1 cellular context compared by ENCODE assay signal in genomic region chr17:43170140-43170765, GRCh38.
TF ChIP-seq lines count a peak whose summit lies in the region.

No MANE protein-coding gene starts in this region.

TF ChIP-seq in K562, 482 proteins besides CTCF, POLR2A, EP300 and RAD21 (continued from another document and continues in another):
- TF ChIP-seq ATF3 (IDR thresholded peaks at IDR 0.05) (peak; percentile 89), ATF3 (CRISPR knock-in tag; conservative IDR thresholded peaks at IDR 0.05) (0 out of 2 replicates have a peak, but pooled peaks have one; percentile 16), TRIM25 (IDR thresholded peaks at IDR 0.05; ENCODE audit: borderline replicate concordance) (no peak), TOE1 (IDR thresholded peaks at IDR 0.05; ENCODE audit: borderline replicate concordance) (peak; percentile 23; the same call in 1 of the 2 replicates), TOE1 (CRISPR knock-in tag; IDR thresholded peaks at IDR 0.05; ENCODE audit: borderline replicate concordance, low read depth) (no peak), ZNF77 (CRISPR knock-in tag; IDR thresholded peaks at IDR 0.05) (no peak), ETV6 (IDR thresholded peaks at IDR 0.05; ENCODE audit: borderline replicate concordance in 1 of 2, low read depth in 2 of 2, low read length in 1 of 2) (0 out of 4 replicates have a peak, but pooled peaks of 1 of the 2 experiments have one; percentile 30), ETV6 (CRISPR knock-in tag; IDR thresholded peaks at IDR 0.05; ENCODE audit: borderline replicate concordance) (no peak), SP2 (IDR thresholded peaks at IDR 0.05; ENCODE audit: extremely low read depth, low read depth, low read length, poor library complexity, severe bottlenecking) (peak; percentile 15), NFYB (IDR thresholded peaks at IDR 0.05; ENCODE audit: extremely low read depth, insufficient read length) (peak; percentile 31), MLLT1 (IDR thresholded peaks at IDR 0.05) (peak in 1 of 2 experiments; percentile 74; a peak in 2 of 4 replicates), CSDE1 (IDR thresholded peaks at IDR 0.05) (peak in 1 of 2 experiments; percentile 83; a peak in 1 of 4 replicates), ZNF398 (CRISPR knock-in tag; IDR thresholded peaks at IDR 0.05) (no peak), MXI1 (IDR thresholded peaks at IDR 0.05; ENCODE audit: low read depth, low read length) (peak; percentile 86), TBP (optimal IDR thresholded peaks at IDR 0.05; ENCODE audit: low read depth, low read length) (peak; percentile 55), ARID3A (IDR thresholded peaks at IDR 0.05; ENCODE audit: borderline replicate concordance, low read depth, low read length) (0 out of 2 replicates have a peak, but pooled peaks have one; percentile 37), ZNF217 (CRISPR knock-in tag; IDR thresholded peaks at IDR 0.05) (no peak), MAFK (IDR thresholded peaks at IDR 0.05; ENCODE audit: low read length) (peak; percentile 27; the same call in 1 of the 2 replicates), YY1 (IDR thresholded peaks at IDR 0.05; ENCODE audit: borderline replicate concordance in 1 of 3, control insufficient read depth in 1 of 3, extremely low read depth in 1 of 3, insufficient read depth in 3 of 3, insufficient read length in 1 of 3, insufficient replicate concordance in 2 of 3, low read depth in 1 of 3, low read length in 2 of 3) (peak in 1 of 3 experiments; percentile 8), CBX2 (IDR thresholded peaks at IDR 0.05; ENCODE audit: insufficient read depth, low read length, poor library complexity, severe bottlenecking) (no peak), SP1 (CRISPR knock-in tag; IDR thresholded peaks at IDR 0.05) (peak; percentile 53), ZNF79 (CRISPR knock-in tag; IDR thresholded peaks at IDR 0.05; ENCODE audit: low read depth) (no peak), SMARCE1 (IDR thresholded peaks at IDR 0.05) (0 out of 2 replicates have a peak, but pooled peaks have one; percentile 12), SIN3B (IDR thresholded peaks at IDR 0.05; ENCODE audit: low read depth) (peak; percentile 60), MYC (IDR thresholded peaks at IDR 0.05; ENCODE audit: low read depth, low read length) (peak; percentile 59; the same call in 1 of the 2 replicates), MYC (CRISPR knock-in tag; IDR thresholded peaks at IDR 0.05; ENCODE audit: borderline replicate concordance, low read depth) (no peak), CREM (IDR thresholded peaks at IDR 0.05; ENCODE audit: low read depth) (peak; percentile 98), FOS (IDR thresholded peaks at IDR 0.05; ENCODE audit: extremely low read depth, insufficient read length) (peak; percentile 64), HOMEZ (CRISPR knock-in tag; IDR thresholded peaks at IDR 0.05) (no peak), SIX5 (IDR thresholded peaks at IDR 0.05; ENCODE audit: borderline replicate concordance in 1 of 2, insufficient read depth in 1 of 2, low read depth in 1 of 2, low read length in 2 of 2) (peak in 1 of 2 experiments; percentile 33; a peak in 2 of 4 replicates), ATF6 (CRISPR knock-in tag; IDR thresholded peaks at IDR 0.05) (0 out of 2 replicates have a peak, but pooled peaks have one; percentile 57), NKRF (IDR thresholded peaks at IDR 0.05; ENCODE audit: borderline replicate concordance) (peak; percentile 83; the same call in 1 of the 2 replicates), ZNF639 (CRISPR knock-in tag; conservative IDR thresholded peaks at IDR 0.05 in 1 of 2, IDR thresholded peaks at IDR 0.05 in 1 of 2) (peak in 1 of 2 experiments; percentile 29; a peak in 1 of 4 replicates), ZBTB9 (CRISPR knock-in tag; IDR thresholded peaks at IDR 0.05) (0 out of 2 replicates have a peak, but pooled peaks have one; percentile 84), ELF2 (CRISPR knock-in tag; IDR thresholded peaks at IDR 0.05) (peak; percentile 92), NCOR1 (IDR thresholded peaks at IDR 0.05) (no peak)
